Comparison of ENCODE assay signal across 1 cellular context in the genomic region with DNA sequence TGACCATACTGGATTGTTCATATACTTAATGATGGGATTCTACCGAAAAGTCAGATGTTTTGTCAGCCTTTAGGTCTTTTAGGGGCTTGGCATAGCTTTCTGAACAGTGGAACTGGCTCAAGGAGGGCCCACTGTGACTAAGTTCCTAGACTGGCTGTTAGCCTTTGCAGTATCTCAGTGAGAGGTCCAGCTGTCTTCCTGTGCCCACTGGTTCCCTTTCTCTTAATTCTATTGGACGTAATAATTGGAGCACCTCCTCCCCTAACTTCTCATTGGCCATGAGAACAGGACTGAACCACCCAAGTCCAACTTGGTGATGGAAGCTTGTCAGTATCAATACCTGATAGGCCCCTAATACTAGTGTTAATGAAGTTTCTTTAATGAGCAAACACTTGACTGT.
A peak's percentile ranks its signal among the peaks of the same experiment; 100 is the strongest.
TF ChIP-seq lines count a peak whose summit lies in the region.

No MANE protein-coding gene starts in this region.

TF ChIP-seq in H1, 55 proteins besides CTCF, POLR2A, EP300 and RAD21:
- TF ChIP-seq SIX5 (IDR thresholded peaks at IDR 0.05; ENCODE audit: low read depth, low read length) = no peak
- TF ChIP-seq NANOG (IDR thresholded peaks at IDR 0.05; ENCODE audit: insufficient read depth, low read depth, low read length, poor library complexity, severe bottlenecking) = no peak
- 0 out of 2 replicates have a peak, but pooled peaks have one; percentile 20 for TF ChIP-seq SP2 (IDR thresholded peaks at IDR 0.05; ENCODE audit: low read length)
- no peak for TF ChIP-seq PHF8 (conservative IDR thresholded peaks at IDR 0.05; ENCODE audit: low read depth, low read length)
- TF ChIP-seq CHD2 (IDR thresholded peaks at IDR 0.05; ENCODE audit: low read length) = no peak
- TF ChIP-seq POLR2AphosphoS5 (IDR thresholded peaks at IDR 0.05; ENCODE audit: low read depth, low read length) = 0 out of 2 replicates have a peak, but pooled peaks have one; percentile 32
- TF ChIP-seq MAFK (IDR thresholded peaks at IDR 0.05; ENCODE audit: low read depth, low read length) = no peak
- no peak for TF ChIP-seq SAP30 (IDR thresholded peaks at IDR 0.05; ENCODE audit: insufficient read depth, insufficient replicate concordance, low read length)
- TF ChIP-seq, protein P1, sequence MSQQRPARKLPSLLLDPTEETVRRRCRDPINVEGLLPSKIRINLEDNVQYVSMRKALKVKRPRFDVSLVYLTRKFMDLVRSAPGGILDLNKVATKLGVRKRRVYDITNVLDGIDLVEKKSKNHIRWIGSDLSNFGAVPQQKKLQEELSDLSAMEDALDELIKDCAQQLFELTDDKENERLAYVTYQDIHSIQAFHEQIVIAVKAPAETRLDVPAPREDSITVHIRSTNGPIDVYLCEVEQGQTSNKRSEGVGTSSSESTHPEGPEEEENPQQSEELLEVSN (IDR thresholded peaks at IDR 0.05) = no peak
- TF ChIP-seq, protein P2, sequence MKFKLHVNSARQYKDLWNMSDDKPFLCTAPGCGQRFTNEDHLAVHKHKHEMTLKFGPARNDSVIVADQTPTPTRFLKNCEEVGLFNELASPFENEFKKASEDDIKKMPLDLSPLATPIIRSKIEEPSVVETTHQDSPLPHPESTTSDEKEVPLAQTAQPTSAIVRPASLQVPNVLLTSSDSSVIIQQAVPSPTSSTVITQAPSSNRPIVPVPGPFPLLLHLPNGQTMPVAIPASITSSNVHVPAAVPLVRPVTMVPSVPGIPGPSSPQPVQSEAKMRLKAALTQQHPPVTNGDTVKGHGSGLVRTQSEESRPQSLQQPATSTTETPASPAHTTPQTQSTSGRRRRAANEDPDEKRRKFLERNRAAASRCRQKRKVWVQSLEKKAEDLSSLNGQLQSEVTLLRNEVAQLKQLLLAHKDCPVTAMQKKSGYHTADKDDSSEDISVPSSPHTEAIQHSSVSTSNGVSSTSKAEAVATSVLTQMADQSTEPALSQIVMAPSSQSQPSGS (IDR thresholded peaks at IDR 0.05; ENCODE audit: low read length) = no peak
